ENCODE assay signal across 10 cellular contexts in genomic region chr14:91870001-91870400, GRCh38. TPM values are rescaled to one million over a fixed set of nuclear protein-coding genes. Genes with fewer than 3 reads are reported as not detected.
DNase-seq lines count a peak whose midpoint lies in the region; ATAC-seq and TF ChIP-seq lines count a peak whose summit lies in the region.
"Had no signal": no experiment of that assay in that cellular context is flagged by ENCODE, and none has a peak within 500 bp of the region (broad histone marks: within the 10 kb centered on the region; RNA-seq: fewer than 3 reads in every experiment).

No MANE protein-coding gene starts in this region.

- intact Hi-C loops in upper lobe of right lung (cut with DNase I) = no loop called here

- peaks cover 42% of the 10 kb centered on the region for H3K4me1 Mint-ChIP-seq in memory B cell

- no peak overlapping the region for H3K4me3 Mint-ChIP-seq in memory B cell
- H3K4me3 Mint-ChIP-seq: brain had no signal

- H3K27ac ChIP-seq in upper lobe of right lung = peak overlapping the region; percentile 86

- no peaks in the 10 kb centered on the region for H3K9me3 Mint-ChIP-seq in memory B cell

- no peak for ATAC-seq in memory B cell (ENCODE audit: low read depth)
- ATAC-seq in upper lobe of right lung = no peak
- no peak for ATAC-seq in HG02870 (IDR thresholded peaks at IDR 0.05; ENCODE audit: unreplicated experiment)
- no peak for ATAC-seq in HG02938 (IDR thresholded peaks at IDR 0.05; ENCODE audit: unreplicated experiment)
- ATAC-seq in HG03196 (IDR thresholded peaks at IDR 0.05; ENCODE audit: unreplicated experiment) = no peak

- TF ChIP-seq CTCF in upper lobe of right lung (IDR thresholded peaks at IDR 0.05) = no peak

- DNase-seq in activated CD8-positive, alpha-beta memory T cell treated with anti-CD3 and anti-CD28 coated beads for 4 hours (ENCODE audit: low read depth in 2 of 2) = peak; percentile 14 to 37
- no peak for DNase-seq in activated CD8-positive, alpha-beta memory T cell treated with anti-CD3 and anti-CD28 coated beads, Interleukin-2, amount 50 U/mL, for 48 hours
- peak; percentile 39 for DNase-seq in activated T-helper 9 cell treated with anti-CD3 and anti-CD28 coated beads, Interleukin-2, amount 50 U/mL, for 16 hours (ENCODE audit: low read depth)
- DNase-seq in memory B cell (ENCODE audit: low spot score in 2 of 2) (no peak), upper lobe of right lung (no peak)
- DNase-seq: ACHN had no signal

- H3K4me3 ChIP-seq in upper lobe of right lung = no peak overlapping the region

- no peaks in the 10 kb centered on the region for H3K27me3 Mint-ChIP-seq in memory B cell

- no peaks in the 10 kb centered on the region for H3K36me3 Mint-ChIP-seq in memory B cell
- H3K36me3 Mint-ChIP-seq: brain had no signal

- H3K9me3 ChIP-seq in upper lobe of right lung = no peaks in the 10 kb centered on the region

- H3K27ac Mint-ChIP-seq in memory B cell = peak overlapping the region; percentile 15
- H3K27ac Mint-ChIP-seq: brain had no signal

- H3K27me3 ChIP-seq in upper lobe of right lung = no peaks in the 10 kb centered on the region

- H3K4me1 ChIP-seq in upper lobe of right lung = peaks cover 56% of the 10 kb centered on the region

- peaks cover 3% of the 10 kb centered on the region for H3K36me3 ChIP-seq in upper lobe of right lung

RNA-seq across cellular contexts. Expression of gene TC2N, which starts 2.7 kb away (rescaled TPM):
- total RNA-seq in upper lobe of right lung = 56.7 TPM

Comparison
In these comparisons a context has a peak if more than half of its experiments do, and no peak if none do; other contexts are left out.
1. DNase-seq: peak in activated CD8-positive, alpha-beta memory T cell treated with anti-CD3 and anti-CD28 coated beads for 4 hours (2 of 2) and activated T-helper 9 cell treated with anti-CD3 and anti-CD28 coated beads, Interleukin-2, amount 50 U/mL, for 16 hours (single experiment); none in activated CD8-positive, alpha-beta memory T cell treated with anti-CD3 and anti-CD28 coated beads, Interleukin-2, amount 50 U/mL, for 48 hours (single experiment), memory B cell (0 of 2) and upper lobe of right lung (single experiment).